16 cellular contexts compared by ENCODE assay signal in genomic region chr4:173669460-173670179, GRCh38.
"Had no signal": no experiment of that assay in that cellular context is flagged by ENCODE, and none has a peak within 500 bp of the region (broad histone marks: within the 10 kb centered on the region; RNA-seq: fewer than 3 reads in every experiment).

No MANE protein-coding gene starts in this region.

- H3K36me3 ChIP-seq: stomach had no signal

- ATAC-seq: foreskin keratinocyte; naive thymus-derived CD4-positive, alpha-beta T cell; psoas muscle had no signal

- H3K27me3 ChIP-seq: foreskin keratinocyte, stomach had no signal

- H3K4me3 ChIP-seq: psoas muscle, stomach had no signal

- H3K4me1 ChIP-seq: foreskin keratinocyte, psoas muscle, stomach had no signal

- DNase-seq: cerebellar nuclear complex; foreskin keratinocyte; head of caudate nucleus; hypothalamus; islet precursor cell; mammary epithelial cell; naive thymus-derived CD4-positive, alpha-beta T cell; nephron progenitor cell; psoas muscle; retina; small intestine; stimulated activated CD4-positive, alpha-beta T cell treated with anti-CD3 and anti-CD28 coated beads, Interleukin-12 subunit alpha, Interleukin-12 subunit beta, amount 100 ng/mL, for 4 hours; stimulated activated naive CD4-positive, alpha-beta T cell; stomach; substantia nigra; trophoblast cell had no signal

- H3K27ac ChIP-seq: foreskin keratinocyte, psoas muscle, stomach had no signal

- H3K9me3 ChIP-seq: psoas muscle, stomach had no signal
